Comparison of ENCODE assay signal across 1 cellular context in genomic region chr11:63564785-63565350, GRCh38.
TF ChIP-seq lines count a peak whose summit lies in the region.

No MANE protein-coding gene starts in this region.

TF ChIP-seq in GM12878, 131 proteins besides CTCF, POLR2A, EP300 and RAD21:
- peak; percentile 63; the same call in 1 of the 2 replicates for TF ChIP-seq SPI1 (IDR thresholded peaks at IDR 0.05; ENCODE audit: borderline replicate concordance, insufficient read depth, low read depth, low read length)
- no peak for TF ChIP-seq CUX1 (IDR thresholded peaks at IDR 0.05; ENCODE audit: insufficient replicate concordance, low read depth, low read length)
